12 cellular contexts compared by ENCODE assay signal in genomic region chr21:31520506-31521163, GRCh38.
A peak's percentile ranks its signal among the peaks of the same experiment; 100 is the strongest.
DNase-seq lines count a peak whose midpoint lies in the region; ATAC-seq, FAIRE-seq and TF ChIP-seq lines count a peak whose summit lies in the region.
"Had no signal": no experiment of that assay in that cellular context is flagged by ENCODE, and none has a peak within 500 bp of the region (broad histone marks: within the 10 kb centered on the region; RNA-seq: fewer than 3 reads in every experiment).

No MANE protein-coding gene starts in this region.

- DNase-seq in NCI-H1105 treated with DMSO at 0.1 percent for 48 hours (lab: John Stamatoyannopoulos, UW) (peak; percentile 69), NCI-H510A (lab: John Stamatoyannopoulos, UW) (peak; percentile 40), cerebellar cortex (ENCODE audit: low spot score) (peak; percentile 88), sciatic nerve (ENCODE audit: low spot score) (no peak), D721Med (ENCODE audit: insufficient read length, low spot score) (no peak), middle frontal gyrus (ENCODE audit: extremely low spot score, low spot score) (no peak)
- no peak for DNase-seq in effector CD8-positive, alpha-beta T cell (lab: John Stamatoyannopoulos, UW)
- DNase-seq: activated CD4-positive, alpha-beta memory T cell treated with anti-CD3 and anti-CD28 coated beads for 36 hours; NCI-H1436 treated with DMSO at 0.1 percent for 48 hours; psoas muscle had no signal

- no peak for FAIRE-seq in D721Med (lab: Jason Lieb, UNC)

- peak; percentile 59 for ATAC-seq in sciatic nerve
- no peak for ATAC-seq in HG02981 (IDR thresholded peaks at IDR 0.05; ENCODE audit: unreplicated experiment)
- ATAC-seq: activated T-helper 17 cell treated with anti-CD3 and anti-CD28 coated beads, Interleukin-2, amount 50 U/mL, for 72 hours; psoas muscle had no signal

- TF ChIP-seq CTCF in D721Med (IDR thresholded peaks at IDR 0.05; ENCODE audit: insufficient read depth, missing control alignments) = no peak

- intact Hi-C loops in sciatic nerve (cut with DNase I) = no loop called here

Comparison
In these comparisons a context has a peak if more than half of its experiments do, and no peak if none do; other contexts are left out.
1. DNase-seq: peak in NCI-H1105 treated with DMSO at 0.1 percent for 48 hours (single experiment), NCI-H510A (single experiment) and cerebellar cortex (single experiment); none in sciatic nerve (single experiment), D721Med (single experiment), effector CD8-positive, alpha-beta T cell (single experiment) and middle frontal gyrus (single experiment).